2 cellular contexts compared by ENCODE assay signal in the genomic region with DNA sequence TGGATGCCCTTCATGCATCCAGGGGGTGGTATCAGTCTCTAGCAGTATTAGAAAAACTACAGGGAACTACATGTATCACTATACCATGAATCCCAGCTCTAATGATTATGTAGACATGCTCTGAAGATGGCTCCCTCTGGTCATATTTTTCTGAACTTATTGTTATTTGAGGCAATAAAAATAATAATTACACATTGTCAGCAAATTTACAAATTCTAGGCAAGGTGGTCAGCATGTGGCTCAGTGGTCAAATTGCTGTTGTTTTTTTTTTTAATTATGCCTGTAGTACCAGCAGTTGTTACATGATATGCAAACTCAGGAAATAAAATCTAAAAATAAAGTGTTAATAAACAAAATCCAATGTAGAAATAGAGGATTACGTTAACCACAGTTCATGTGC.
TF ChIP-seq lines count a peak whose summit lies in the region.

No MANE protein-coding gene starts in this region.

TF ChIP-seq in HepG2, 621 proteins besides CTCF, POLR2A, EP300 and RAD21:
- no peak for TF ChIP-seq ZNF772 (CRISPR knock-in tag; IDR thresholded peaks at IDR 0.05)
- peak; percentile 90 for TF ChIP-seq MAFF (IDR thresholded peaks at IDR 0.05; ENCODE audit: low read depth, low read length)
- peak; percentile 88 to 91 for TF ChIP-seq MAFK (conservative IDR thresholded peaks at IDR 0.05 in 1 of 2, IDR thresholded peaks at IDR 0.05 in 1 of 2; ENCODE audit: low read length in 2 of 2)

TF ChIP-seq in K562, 482 proteins besides CTCF, POLR2A, EP300 and RAD21:
- no peak for TF ChIP-seq ZNF143 (CRISPR knock-in tag; IDR thresholded peaks at IDR 0.05)
- no peak for TF ChIP-seq EHMT2 (IDR thresholded peaks at IDR 0.05)
- TF ChIP-seq SOX6 (IDR thresholded peaks at IDR 0.05), result no peak
- TF ChIP-seq SRSF9 (IDR thresholded peaks at IDR 0.05; ENCODE audit: borderline replicate concordance, low read depth, low read length), result no peak
- no peak for TF ChIP-seq PRPF4 (IDR thresholded peaks at IDR 0.05; ENCODE audit: insufficient read depth, low read depth, low read length, poor library complexity, severe bottlenecking)
- no peak for TF ChIP-seq ZNF146 (CRISPR knock-in tag; IDR thresholded peaks at IDR 0.05; ENCODE audit: unreplicated experiment)
- no peak for TF ChIP-seq ARNT (IDR thresholded peaks at IDR 0.05)
- TF ChIP-seq MAFG (tag; conservative IDR thresholded peaks at IDR 0.05), result peak; percentile 34; the same call in 1 of the 2 replicates
- TF ChIP-seq, protein P1, sequence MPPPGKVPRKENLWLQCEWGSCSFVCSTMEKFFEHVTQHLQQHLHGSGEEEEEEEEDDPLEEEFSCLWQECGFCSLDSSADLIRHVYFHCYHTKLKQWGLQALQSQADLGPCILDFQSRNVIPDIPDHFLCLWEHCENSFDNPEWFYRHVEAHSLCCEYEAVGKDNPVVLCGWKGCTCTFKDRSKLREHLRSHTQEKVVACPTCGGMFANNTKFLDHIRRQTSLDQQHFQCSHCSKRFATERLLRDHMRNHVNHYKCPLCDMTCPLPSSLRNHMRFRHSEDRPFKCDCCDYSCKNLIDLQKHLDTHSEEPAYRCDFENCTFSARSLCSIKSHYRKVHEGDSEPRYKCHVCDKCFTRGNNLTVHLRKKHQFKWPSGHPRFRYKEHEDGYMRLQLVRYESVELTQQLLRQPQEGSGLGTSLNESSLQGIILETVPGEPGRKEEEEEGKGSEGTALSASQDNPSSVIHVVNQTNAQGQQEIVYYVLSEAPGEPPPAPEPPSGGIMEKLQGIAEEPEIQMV (tag; conservative IDR thresholded peaks at IDR 0.05; ENCODE audit: low read depth), result no peak
- no peak for TF ChIP-seq ZFP1 (CRISPR knock-in tag; IDR thresholded peaks at IDR 0.05)
- no peak for TF ChIP-seq RFX7 (CRISPR knock-in tag; IDR thresholded peaks at IDR 0.05)
- TF ChIP-seq ILF3 (IDR thresholded peaks at IDR 0.05; ENCODE audit: borderline replicate concordance), result no peak
- no peak for TF ChIP-seq ELF1 (tag; IDR thresholded peaks at IDR 0.05)
- no peak for TF ChIP-seq GTF2A2 (tag; IDR thresholded peaks at IDR 0.05)
- peak; percentile 76 for TF ChIP-seq ZNF316 (IDR thresholded peaks at IDR 0.05)
- no peak for TF ChIP-seq CSDE1 (IDR thresholded peaks at IDR 0.05)
- TF ChIP-seq, protein P2, sequence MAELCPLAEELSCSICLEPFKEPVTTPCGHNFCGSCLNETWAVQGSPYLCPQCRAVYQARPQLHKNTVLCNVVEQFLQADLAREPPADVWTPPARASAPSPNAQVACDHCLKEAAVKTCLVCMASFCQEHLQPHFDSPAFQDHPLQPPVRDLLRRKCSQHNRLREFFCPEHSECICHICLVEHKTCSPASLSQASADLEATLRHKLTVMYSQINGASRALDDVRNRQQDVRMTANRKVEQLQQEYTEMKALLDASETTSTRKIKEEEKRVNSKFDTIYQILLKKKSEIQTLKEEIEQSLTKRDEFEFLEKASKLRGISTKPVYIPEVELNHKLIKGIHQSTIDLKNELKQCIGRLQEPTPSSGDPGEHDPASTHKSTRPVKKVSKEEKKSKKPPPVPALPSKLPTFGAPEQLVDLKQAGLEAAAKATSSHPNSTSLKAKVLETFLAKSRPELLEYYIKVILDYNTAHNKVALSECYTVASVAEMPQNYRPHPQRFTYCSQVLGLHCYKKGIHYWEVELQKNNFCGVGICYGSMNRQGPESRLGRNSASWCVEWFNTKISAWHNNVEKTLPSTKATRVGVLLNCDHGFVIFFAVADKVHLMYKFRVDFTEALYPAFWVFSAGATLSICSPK (IDR thresholded peaks at IDR 0.05; ENCODE audit: borderline replicate concordance), result no peak
- no peak for TF ChIP-seq CBX1 (IDR thresholded peaks at IDR 0.05; ENCODE audit: low read depth)
- TF ChIP-seq MIER1 (IDR thresholded peaks at IDR 0.05; ENCODE audit: low read depth), result no peak
- no peak for TF ChIP-seq MGA (IDR thresholded peaks at IDR 0.05)
- TF ChIP-seq XRCC3 (IDR thresholded peaks at IDR 0.05), result no peak
- TF ChIP-seq KAT7 (CRISPR knock-in tag; IDR thresholded peaks at IDR 0.05; ENCODE audit: borderline replicate concordance), result no peak
- TF ChIP-seq C11orf30 (IDR thresholded peaks at IDR 0.05; ENCODE audit: low read depth), result peak; percentile 32; the same call in 1 of the 2 replicates
- TF ChIP-seq MAFK (IDR thresholded peaks at IDR 0.05; ENCODE audit: low read length), result peak; percentile 74
- peak; percentile 78 for TF ChIP-seq MAFF (IDR thresholded peaks at IDR 0.05; ENCODE audit: low read length)
